In the genomic region with DNA sequence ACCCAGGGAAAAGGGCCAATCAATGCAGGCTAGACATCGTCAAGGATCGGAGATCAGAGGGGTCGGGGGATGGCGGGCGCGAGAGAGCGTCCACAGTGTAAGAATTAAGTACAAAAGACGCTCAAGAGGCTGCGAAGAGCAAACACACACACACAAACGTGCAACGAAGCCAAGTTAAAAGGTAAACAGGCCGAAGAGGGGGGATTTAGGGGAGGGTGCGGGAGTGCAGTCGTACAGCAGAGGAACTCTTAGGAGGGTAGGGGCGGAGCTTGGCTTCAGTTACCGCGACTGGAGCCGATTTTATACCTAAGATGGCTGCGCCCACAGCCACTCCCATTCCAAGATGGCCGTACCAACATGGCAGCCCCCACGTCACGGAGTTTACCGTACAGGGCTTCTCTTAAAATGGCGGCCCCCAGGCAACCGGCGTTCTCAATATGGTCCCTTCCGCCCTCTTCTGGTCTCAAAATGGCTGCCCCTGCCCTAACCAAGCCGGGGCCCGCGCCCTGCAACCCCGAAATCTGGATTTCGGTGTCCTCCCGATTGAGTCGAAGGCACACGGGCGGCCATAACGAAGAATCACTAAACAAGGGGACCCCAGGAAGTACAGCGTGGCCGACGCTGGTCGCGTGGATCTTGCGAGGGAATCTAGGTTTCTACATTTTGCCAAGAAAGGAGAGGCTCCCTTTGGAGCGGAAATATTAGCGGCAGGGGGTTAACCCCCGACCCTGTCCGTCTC, we compare ENCODE assay signal across 8 cellular contexts.
DNase-seq lines count a peak whose midpoint lies in the region; ATAC-seq and TF ChIP-seq lines count a peak whose summit lies in the region.

No MANE protein-coding gene starts in this region.

- TF ChIP-seq POLR2A in erythroblast (IDR thresholded peaks at IDR 0.05; ENCODE audit: low read length): peak; percentile 84

- peak; percentile 66 for ATAC-seq in GM19397 (IDR thresholded peaks at IDR 0.05; ENCODE audit: unreplicated experiment)
- ATAC-seq in HG03575 (IDR thresholded peaks at IDR 0.05; ENCODE audit: extremely low read depth, insufficient number of reproducible peaks, low FRiP score, unreplicated experiment): peak; percentile 39

- peak; percentile 98 for DNase-seq in NT2/D1 (ENCODE audit: low read depth, low spot score)
- DNase-seq in activated T-cell treated with anti-CD3 and anti-CD28 coated beads, Interleukin-2, amount 50 U/mL, for 1 hour: peak; percentile 95
- peak; percentile 98 to 99 for DNase-seq in erythroblast (lab: John Stamatoyannopoulos, UW)
- peak; percentile 91 for DNase-seq in stimulated activated CD8-positive, alpha-beta memory T cell treated with anti-CD3 and anti-CD28 coated beads, Interleukin-4, amount 100 ng/mL, for 24 hours (ENCODE audit: low read depth)

- H3K9ac ChIP-seq in NT2/D1 (ENCODE audit: insufficient read length, low read depth): peak overlapping the region; percentile 81
- peak overlapping the region; percentile 86 to 93 for H3K9ac ChIP-seq in mucosa of rectum (ENCODE audit: low read depth in 1 of 2, low read length in 2 of 2)

- TF ChIP-seq CTCF in C4-2B (conservative IDR thresholded peaks at IDR 0.05): no peak

- peaks cover 23% of the 10 kb centered on the region for H3K4me1 ChIP-seq in NT2/D1 (ENCODE audit: insufficient read depth, insufficient read length)
- H3K4me1 ChIP-seq in mucosa of rectum (ENCODE audit: control insufficient read depth in 2 of 2, insufficient read depth in 2 of 2, low read length in 2 of 2): peaks cover 43 to 49% of the 10 kb centered on the region in 2 donors

- H3K27ac ChIP-seq in C4-2B (peak overlapping the region; percentile 75), mucosa of rectum (ENCODE audit: low read depth in 2 of 2, low read length in 2 of 2) (peak overlapping the region; percentile 93 to 95)

- no peaks in the 10 kb centered on the region for H3K27me3 ChIP-seq in NT2/D1 (ENCODE audit: insufficient read depth, insufficient read length)
- H3K27me3 ChIP-seq in mucosa of rectum (ENCODE audit: control insufficient read depth in 2 of 2, insufficient read depth in 2 of 2, low read length in 2 of 2): no peaks in the 10 kb centered on the region

- H3K36me3 ChIP-seq in NT2/D1 (ENCODE audit: insufficient read depth, insufficient read length, low read length): peaks cover 55% of the 10 kb centered on the region
- peaks cover 23 to 24% of the 10 kb centered on the region in 2 donors for H3K36me3 ChIP-seq in mucosa of rectum (ENCODE audit: control insufficient read depth in 2 of 2, insufficient read depth in 2 of 2, low read length in 2 of 2)

- H3K4me3 ChIP-seq in NT2/D1 (ENCODE audit: insufficient read length, low read depth) (peak overlapping the region; percentile 60), mucosa of rectum (ENCODE audit: low read length in 2 of 2) (peak overlapping the region; percentile 82 to 92)

- no peaks in the 10 kb centered on the region for H3K9me3 ChIP-seq in NT2/D1 (ENCODE audit: insufficient read depth, low read length)
- H3K9me3 ChIP-seq in mucosa of rectum (ENCODE audit: control insufficient read depth in 2 of 2, low read length in 2 of 2): no peaks in the 10 kb centered on the region

Comparison
In these comparisons a context has a peak if more than half of its experiments do, and no peak if none do; other contexts are left out.
1. Peak in every context shown above with its lines: DNase-seq, ATAC-seq, H3K4me3 ChIP-seq and H3K27ac ChIP-seq.